17 cellular contexts compared by ENCODE assay signal in the genomic region with DNA sequence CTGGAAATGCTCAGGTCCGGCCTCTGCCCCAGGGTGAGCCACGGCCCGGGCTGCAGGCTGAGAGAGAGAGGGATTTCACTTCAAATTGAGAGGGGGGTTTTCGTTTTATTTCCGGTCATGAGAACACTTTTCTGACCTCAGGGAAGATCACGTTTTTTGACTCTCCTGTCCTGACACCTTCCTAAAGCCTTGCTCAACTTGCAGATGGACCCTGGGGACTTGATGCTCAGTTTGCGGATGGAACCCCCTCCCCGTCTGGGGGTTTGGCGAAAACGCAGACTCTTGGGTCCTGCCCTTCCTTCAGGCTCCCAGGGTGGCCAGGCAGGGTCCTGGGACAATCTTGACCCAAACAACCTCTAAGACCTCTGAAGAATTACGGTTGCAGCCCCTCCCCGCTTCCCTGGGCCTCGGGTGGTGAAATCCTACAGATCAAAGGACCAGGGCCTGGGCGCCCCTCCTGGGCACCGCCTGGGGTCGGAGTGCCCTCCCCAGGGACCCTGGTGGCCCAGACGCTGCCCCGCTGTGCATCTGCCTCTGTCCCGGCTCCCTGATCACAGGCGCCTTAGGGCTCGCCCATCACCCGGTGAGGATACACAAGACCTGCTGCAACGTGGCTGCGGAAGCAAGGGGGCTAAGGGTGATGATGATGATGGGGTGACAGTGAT.
DNase-seq lines count a peak whose midpoint lies in the region; ATAC-seq, FAIRE-seq and TF ChIP-seq lines count a peak whose summit lies in the region.
"Had no signal": no experiment of that assay in that cellular context is flagged by ENCODE, and none has a peak within 500 bp of the region (broad histone marks: within the 10 kb centered on the region; RNA-seq: fewer than 3 reads in every experiment).

No MANE protein-coding gene starts in this region.

- POLR2A ChIA-PET in HEK293T (lab: Yijun Ruan, JAX) = no interaction called here
- POLR2A ChIA-PET in endothelial cell of umbilical vein (lab: Charles Lee) = interaction anchor here (1.2 kb wide), 1 partner anchor 36 kb away, joined by 5 read pairs; no protein-coding TSS in a partner anchor

- intact Hi-C loops in endothelial cell of umbilical vein (cut with micrococcal nuclease) = loop anchor here (1.0 to 5.0 kb wide), 4 partner anchors 35 to 279 kb away; no protein-coding TSS in a partner anchor

- DNase-seq in BE2C = peak; percentile 54
- DNase-seq in HEK293T (ENCODE audit: extremely low spot score) = peak; percentile 36
- DNase-seq in endothelial cell of umbilical vein (ENCODE audit: low read depth, low spot score) = no peak
- peak; percentile 66 for DNase-seq in osteoblast (ENCODE audit: insufficient read length, low spot score, missing footprints)
- no peak for DNase-seq in stimulated activated CD4-positive, alpha-beta T cell treated with anti-CD3 and anti-CD28 coated beads, Interleukin-15, amount 100 ng/mL, for 24 hours
- no peak for DNase-seq in urothelium cell line (ENCODE audit: low spot score)
- no peak for DNase-seq in NCI-H748 treated with DMSO at 0.1 percent for 48 hours (lab: John Stamatoyannopoulos, UW)
- DNase-seq: GDM1, H9, KG1, NCI-H1105 treated with DMSO at 0.1 percent for 48 hours, NCI-H1694 treated with DMSO at 0.1 percent for 48 hours, NCI-H774, SIG-M5 had no signal

- no peak overlapping the region for H2AFZ ChIP-seq in endothelial cell of umbilical vein (ENCODE audit: low read depth, low read length)
- no peak overlapping the region for H2AFZ ChIP-seq in osteoblast (ENCODE audit: low read length)

- no peak for TF ChIP-seq POLR2A in endothelial cell of umbilical vein (IDR thresholded peaks at IDR 0.05; ENCODE audit: low read depth, low read length)

- no peak for TF ChIP-seq CTCF in BE2C (IDR thresholded peaks at IDR 0.05; ENCODE audit: low read depth, low read length)
- no peak for TF ChIP-seq CTCF in endothelial cell of umbilical vein (IDR thresholded peaks at IDR 0.05; ENCODE audit: extremely low read depth in 1 of 2, insufficient read depth in 1 of 2, low read depth in 1 of 2, low read length in 2 of 2)
- TF ChIP-seq CTCF in osteoblast (IDR thresholded peaks at IDR 0.05; ENCODE audit: extremely low read depth, low read depth, low read length) = no peak

- H3K4me3 ChIP-seq in BE2C (ENCODE audit: low read depth, low read length) (no peak overlapping the region), endothelial cell of umbilical vein (replicated peaks in 1 of 3; ENCODE audit: insufficient read depth in 1 of 3, low read depth in 1 of 3, low read length in 3 of 3) (no peak overlapping the region), osteoblast (ENCODE audit: insufficient read depth, low read length) (no peak overlapping the region)
- H3K4me3 ChIP-seq: A549 had no signal

- ATAC-seq in HG03108 (IDR thresholded peaks at IDR 0.05; ENCODE audit: unreplicated experiment) = no peak
- ATAC-seq: A549, SK-N-SH treated with all-trans-retinoic acid at 6 μM for 48 hours had no signal

- no peak overlapping the region for H3K9ac ChIP-seq in endothelial cell of umbilical vein (replicated peaks; ENCODE audit: extremely low read depth, insufficient read depth, low read length)

- H3K79me2 ChIP-seq in endothelial cell of umbilical vein (ENCODE audit: control insufficient read depth, insufficient read depth, low read length) = no peaks in the 10 kb centered on the region
- no peaks in the 10 kb centered on the region for H3K79me2 ChIP-seq in osteoblast (ENCODE audit: insufficient read depth, low read length)

- no peaks in the 10 kb centered on the region for H3K36me3 ChIP-seq in BE2C
- H3K36me3 ChIP-seq in endothelial cell of umbilical vein (ENCODE audit: control insufficient read depth in 2 of 2, extremely low read depth in 1 of 2, insufficient read depth in 2 of 2, low read length in 2 of 2) = no peaks in the 10 kb centered on the region
- no peaks in the 10 kb centered on the region for H3K36me3 ChIP-seq in osteoblast (ENCODE audit: insufficient read depth, low read length)

- H3K27me3 ChIP-seq in BE2C = no peaks in the 10 kb centered on the region
- no peaks in the 10 kb centered on the region for H3K27me3 ChIP-seq in endothelial cell of umbilical vein (ENCODE audit: control insufficient read depth in 2 of 2, insufficient read depth in 2 of 2, low read length in 2 of 2)
- H3K27me3 ChIP-seq in osteoblast (ENCODE audit: insufficient read depth, low read length) = no peaks in the 10 kb centered on the region

- H3K9me1 ChIP-seq in endothelial cell of umbilical vein (replicated peaks; ENCODE audit: control insufficient read depth, extremely low read depth, insufficient read depth, low read length) = no peaks in the 10 kb centered on the region

- H3K4me2 ChIP-seq in endothelial cell of umbilical vein (ENCODE audit: insufficient read depth, low read length) = peak overlapping the region; percentile 61
- H3K4me2 ChIP-seq in osteoblast (ENCODE audit: insufficient read depth, low read length) = no peak overlapping the region
- H3K4me2 ChIP-seq: A549 had no signal

- H3K4me1 ChIP-seq in BE2C (no peaks in the 10 kb centered on the region), endothelial cell of umbilical vein (ENCODE audit: control insufficient read depth, extremely low read depth, insufficient read depth, low read length) (peaks cover 19% of the 10 kb centered on the region), osteoblast (ENCODE audit: insufficient read depth, low read length) (no peaks in the 10 kb centered on the region)
- H3K4me1 ChIP-seq: A549 had no signal

- FAIRE-seq in endothelial cell of umbilical vein (lab: Jason Lieb, UNC) = no peak
- FAIRE-seq in urothelium cell line (lab: Jason Lieb, UNC) = no peak
- FAIRE-seq: A549 had no signal

- H4K20me1 ChIP-seq in endothelial cell of umbilical vein (replicated peaks; ENCODE audit: control insufficient read depth, extremely low read depth, insufficient read depth, low read length) (no peaks in the 10 kb centered on the region), osteoblast (ENCODE audit: insufficient read depth, low read length) (no peaks in the 10 kb centered on the region)

- CTCF ChIA-PET in HEK293T (lab: Yijun Ruan, JAX) = no interaction called here
- CTCF ChIA-PET in endothelial cell of umbilical vein (lab: Charles Lee) = interaction anchor here (1.0 to 2.7 kb wide), 3 partner anchors 48 to 68 kb away, joined by 4 to 25 read pairs (median 6); no protein-coding TSS in a partner anchor

- H3K9me3 ChIP-seq in BE2C = no peaks in the 10 kb centered on the region
- H3K9me3 ChIP-seq in endothelial cell of umbilical vein (replicated peaks; ENCODE audit: control insufficient read depth, insufficient read depth, low read length) = no peaks in the 10 kb centered on the region
- no peaks in the 10 kb centered on the region for H3K9me3 ChIP-seq in osteoblast (ENCODE audit: low read depth, low read length)
- H3K9me3 ChIP-seq: A549 had no signal

- H3K27ac ChIP-seq in endothelial cell of umbilical vein (ENCODE audit: insufficient read depth, low read depth, low read length) (peak overlapping the region; percentile 65), osteoblast (ENCODE audit: low read depth, low read length) (no peak overlapping the region)
- H3K27ac ChIP-seq: A549 had no signal

- dilution Hi-C loops in endothelial cell of umbilical vein (cut with MboI; ENCODE audit: extremely low pct_ligation_motif_present, low sequenced_read_pairs) = no loop called here

- no TSS peak for BruUV-seq in endothelial cell of umbilical vein (replicated peaks; lab: Mats Ljungman, UMichigan)

TF ChIP-seq in HEK293T, 16 proteins besides CTCF, POLR2A, EP300 and RAD21 (continues in another document):
- no peak for TF ChIP-seq L3MBTL2 (conservative IDR thresholded peaks at IDR 0.05)
- TF ChIP-seq FOXM1 (IDR thresholded peaks at IDR 0.05; ENCODE audit: borderline replicate concordance) = no peak
- no peak for TF ChIP-seq FOXA1 (IDR thresholded peaks at IDR 0.05)
- TF ChIP-seq HDGF (IDR thresholded peaks at IDR 0.05; ENCODE audit: borderline replicate concordance) = no peak
- TF ChIP-seq PKNOX1 (IDR thresholded peaks at IDR 0.05) = no peak
- TF ChIP-seq ZNF384 (IDR thresholded peaks at IDR 0.05) = no peak
- TF ChIP-seq ARNT (IDR thresholded peaks at IDR 0.05) = no peak
- TF ChIP-seq SUZ12 (IDR thresholded peaks at IDR 0.05) = no peak
- TF ChIP-seq BHLHE40 (IDR thresholded peaks at IDR 0.05; ENCODE audit: borderline replicate concordance) = no peak
- TF ChIP-seq LEF1 (IDR thresholded peaks at IDR 0.05; ENCODE audit: borderline replicate concordance) = no peak
- TF ChIP-seq FOXK2 (IDR thresholded peaks at IDR 0.05) = no peak
- TF ChIP-seq NFRKB (IDR thresholded peaks at IDR 0.05) = no peak

TF ChIP-seq in endothelial cell of umbilical vein, 7 proteins besides CTCF, POLR2A, EP300 and RAD21:
- TF ChIP-seq FOS (IDR thresholded peaks at IDR 0.05; ENCODE audit: borderline replicate concordance, insufficient read depth, low read length) = no peak

Comparison
In these comparisons a context has a peak if more than half of its experiments do, and no peak if none do; other contexts are left out.
1. DNase-seq: peak in BE2C (single experiment), HEK293T (single experiment) and osteoblast (single experiment); none in endothelial cell of umbilical vein (single experiment), stimulated activated CD4-positive, alpha-beta T cell treated with anti-CD3 and anti-CD28 coated beads, Interleukin-15, amount 100 ng/mL, for 24 hours (single experiment), urothelium cell line (single experiment) and NCI-H748 treated with DMSO at 0.1 percent for 48 hours (single experiment).